Comparison of ENCODE assay signal across 24 cellular contexts in the genomic region with DNA sequence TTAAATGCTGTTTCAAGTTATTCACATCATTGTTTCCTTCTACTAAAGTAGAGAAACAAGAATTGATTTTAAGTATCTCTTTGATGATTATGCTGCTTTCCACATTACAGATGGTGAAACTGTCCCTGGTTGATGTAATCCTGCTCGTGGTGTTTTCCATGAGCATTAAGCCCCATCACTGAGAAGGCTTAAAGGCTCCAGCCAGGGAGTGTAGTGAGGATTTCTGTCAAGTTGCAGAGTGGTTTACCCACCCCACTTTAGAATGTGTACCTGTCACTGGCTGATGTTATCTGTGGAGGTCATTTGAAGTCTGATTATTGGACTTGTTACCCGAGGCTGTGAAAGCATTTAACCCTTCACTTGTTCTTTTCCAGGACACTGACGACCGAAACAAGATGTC. TPM values are rescaled to one million over a fixed set of nuclear protein-coding genes. Genes with fewer than 3 reads are reported as not detected.
A peak's percentile ranks its signal among the peaks of the same experiment; 100 is the strongest.
DNase-seq lines count a peak whose midpoint lies in the region; ATAC-seq and TF ChIP-seq lines count a peak whose summit lies in the region.
"Had no signal": no experiment of that assay in that cellular context is flagged by ENCODE, and none has a peak within 500 bp of the region (broad histone marks: within the 10 kb centered on the region; RNA-seq: fewer than 3 reads in every experiment).

No MANE protein-coding gene starts in this region.

- peaks cover 3% of the 10 kb centered on the region for H3K4me1 Mint-ChIP-seq in stimulated activated naive CD8-positive, alpha-beta T cell treated with anti-CD3 and anti-CD28 coated beads, Interleukin-15, Interleukin-2, amounts not matched to agents 100 ng/mL and 50 ng/mL, for 24 hours (ENCODE audit: low read depth)
- H3K4me1 Mint-ChIP-seq in stimulated activated naive CD8-positive, alpha-beta T cell treated with anti-CD3 and anti-CD28 coated beads, Interleukin-15, amount 100 ng/mL, for 72 hours, result peaks cover 7% of the 10 kb centered on the region
- peaks cover 32% of the 10 kb centered on the region for H3K4me1 Mint-ChIP-seq in endothelial cell (ENCODE audit: unreplicated experiment)
- H3K4me1 Mint-ChIP-seq: stimulated activated naive B cell treated with anti-CD40 and anti-IgM and Interleukin-4, amounts not matched to agents 10 μg/mL and 1 μg/mL and 100 μg/mL, for 72 hours had no signal

- H3K4me3 ChIP-seq in SK-N-MC, result no peak overlapping the region
- H3K4me3 ChIP-seq: esophagus squamous epithelium, gastroesophageal sphincter, lung, PC-9 had no signal

- H3K27me3 Mint-ChIP-seq in stimulated activated naive CD8-positive, alpha-beta T cell treated with anti-CD3 and anti-CD28 coated beads, Interleukin-15, Interleukin-2, amounts not matched to agents 100 ng/mL and 50 ng/mL, for 24 hours, result no peaks in the 10 kb centered on the region
- no peaks in the 10 kb centered on the region for H3K27me3 Mint-ChIP-seq in stimulated activated naive CD8-positive, alpha-beta T cell treated with anti-CD3 and anti-CD28 coated beads, Interleukin-15, amount 100 ng/mL, for 72 hours
- peaks cover 10% of the 10 kb centered on the region for H3K27me3 Mint-ChIP-seq in endothelial cell (ENCODE audit: unreplicated experiment)
- H3K27me3 Mint-ChIP-seq: CD4-positive, alpha-beta T cell; effector memory CD8-positive, alpha-beta T cell; stimulated activated naive B cell treated with anti-CD40 and anti-IgM and Interleukin-4, amounts not matched to agents 10 μg/mL and 1 μg/mL and 100 μg/mL, for 72 hours; T-cell had no signal

- no peak for ATAC-seq in stimulated activated naive CD8-positive, alpha-beta T cell treated with anti-CD3 and anti-CD28 coated beads, Interleukin-15, amount 100 ng/mL, for 72 hours
- no peak for ATAC-seq in HG03354 (IDR thresholded peaks at IDR 0.05; ENCODE audit: poor library complexity, severe bottlenecking, unreplicated experiment)
- no peak for ATAC-seq in GM21737 (IDR thresholded peaks at IDR 0.05; ENCODE audit: unreplicated experiment)
- no peak for ATAC-seq in sciatic nerve
- ATAC-seq: effector memory CD8-positive, alpha-beta T cell; gastroesophageal sphincter; stimulated activated naive B cell treated with anti-CD40 and anti-IgM and Interleukin-4, amounts not matched to agents 10 μg/mL and 1 μg/mL and 100 μg/mL, for 72 hours; T-cell had no signal

- 0 out of 2 replicates have a peak overlapping the region, but pooled peaks have one; percentile 36 for H3K27ac ChIP-seq in SK-N-MC
- H3K27ac ChIP-seq: esophagus squamous epithelium, gastroesophageal sphincter, PC-9 had no signal

- H3K9me3 ChIP-seq in SK-N-MC (ENCODE audit: low read depth, low read length), result no peaks in the 10 kb centered on the region
- H3K9me3 ChIP-seq: esophagus squamous epithelium, gastroesophageal sphincter had no signal

- H3K4me3 Mint-ChIP-seq in stimulated activated naive CD8-positive, alpha-beta T cell treated with anti-CD3 and anti-CD28 coated beads, Interleukin-15, Interleukin-2, amounts not matched to agents 100 ng/mL and 50 ng/mL, for 24 hours, result no peak overlapping the region
- no peak overlapping the region for H3K4me3 Mint-ChIP-seq in stimulated activated naive CD8-positive, alpha-beta T cell treated with anti-CD3 and anti-CD28 coated beads, Interleukin-15, amount 100 ng/mL, for 72 hours
- H3K4me3 Mint-ChIP-seq in endothelial cell (ENCODE audit: unreplicated experiment), result peak overlapping the region; percentile 44
- H3K4me3 Mint-ChIP-seq: CD4-positive, alpha-beta T cell; effector memory CD8-positive, alpha-beta T cell; stimulated activated naive B cell treated with anti-CD40 and anti-IgM and Interleukin-4, amounts not matched to agents 10 μg/mL and 1 μg/mL and 100 μg/mL, for 72 hours; T-cell had no signal

- H3K9ac ChIP-seq in SK-N-MC (ENCODE audit: insufficient read length), result no peak overlapping the region

- intact Hi-C loops in sciatic nerve (cut with DNase I), result no loop called here

- no peaks in the 10 kb centered on the region for H3K9me3 Mint-ChIP-seq in stimulated activated naive CD8-positive, alpha-beta T cell treated with anti-CD3 and anti-CD28 coated beads, Interleukin-15, Interleukin-2, amounts not matched to agents 100 ng/mL and 50 ng/mL, for 24 hours
- no peaks in the 10 kb centered on the region for H3K9me3 Mint-ChIP-seq in stimulated activated naive CD8-positive, alpha-beta T cell treated with anti-CD3 and anti-CD28 coated beads, Interleukin-15, amount 100 ng/mL, for 72 hours
- no peaks in the 10 kb centered on the region for H3K9me3 Mint-ChIP-seq in endothelial cell (ENCODE audit: unreplicated experiment)
- H3K9me3 Mint-ChIP-seq: CD4-positive, alpha-beta T cell; effector memory CD8-positive, alpha-beta T cell; stimulated activated naive B cell treated with anti-CD40 and anti-IgM and Interleukin-4, amounts not matched to agents 10 μg/mL and 1 μg/mL and 100 μg/mL, for 72 hours; T-cell had no signal

- peaks cover 75% of the 10 kb centered on the region for H3K36me3 Mint-ChIP-seq in stimulated activated naive CD8-positive, alpha-beta T cell treated with anti-CD3 and anti-CD28 coated beads, Interleukin-15, Interleukin-2, amounts not matched to agents 100 ng/mL and 50 ng/mL, for 24 hours (ENCODE audit: low read depth)
- H3K36me3 Mint-ChIP-seq in endothelial cell (ENCODE audit: low read depth, unreplicated experiment), result peaks cover 61% of the 10 kb centered on the region

- DNase-seq in stimulated activated naive CD8-positive, alpha-beta T cell treated with anti-CD3 and anti-CD28 coated beads, Interleukin-15, amount 100 ng/mL, for 72 hours, result no peak
- DNase-seq in SK-N-MC (ENCODE audit: low read depth, low spot score), result no peak
- DNase-seq in endothelial cell (ENCODE audit: low spot score), result no peak
- DNase-seq in activated CD4-positive, alpha-beta T cell treated with anti-CD3 and anti-CD28 coated beads, Interleukin-2, amount 50 U/mL, for 4 hours, result no peak
- DNase-seq in sciatic nerve (ENCODE audit: low spot score), result no peak
- DNase-seq: activated CD4-positive, alpha-beta T cell treated with anti-CD3 and anti-CD28 coated beads for 1 hour; CD4-positive, alpha-beta T cell; DND-41; effector memory CD8-positive, alpha-beta T cell; esophagus squamous epithelium; GOT3; kidney; NCI-H1105 treated with DMSO at 0.1 percent for 48 hours; NCI-H2081 treated with DMSO at 0.1 percent for 48 hours; PC-9; SIG-M5; small intestine; stimulated activated naive B cell treated with anti-CD40 and anti-IgM and Interleukin-4, amounts not matched to agents 10 μg/mL and 1 μg/mL and 100 μg/mL, for 72 hours; T-cell had no signal

- no peak for TF ChIP-seq CTCF in endothelial cell (IDR thresholded peaks at IDR 0.05; ENCODE audit: unreplicated experiment)

- peak overlapping the region; percentile 15 for H3K27ac Mint-ChIP-seq in stimulated activated naive CD8-positive, alpha-beta T cell treated with anti-CD3 and anti-CD28 coated beads, Interleukin-15, Interleukin-2, amounts not matched to agents 100 ng/mL and 50 ng/mL, for 24 hours
- peak overlapping the region in 1 of 2 donors; percentile 33 for H3K27ac Mint-ChIP-seq in stimulated activated naive CD8-positive, alpha-beta T cell treated with anti-CD3 and anti-CD28 coated beads, Interleukin-15, amount 100 ng/mL, for 72 hours
- H3K27ac Mint-ChIP-seq in endothelial cell (ENCODE audit: unreplicated experiment), result peak overlapping the region; percentile 57
- H3K27ac Mint-ChIP-seq: CD4-positive, alpha-beta T cell; effector memory CD8-positive, alpha-beta T cell; stimulated activated naive B cell treated with anti-CD40 and anti-IgM and Interleukin-4, amounts not matched to agents 10 μg/mL and 1 μg/mL and 100 μg/mL, for 72 hours had no signal

- H3K36me3 ChIP-seq in SK-N-MC (ENCODE audit: insufficient read depth, low read length), result peaks cover 83% of the 10 kb centered on the region

RNA-seq across cellular contexts. Expression of a gene that starts 12.9 kb away (rescaled TPM):
- total RNA-seq in endothelial cell (ENCODE audit: unreplicated experiment), result 186 TPM
- total RNA-seq in sciatic nerve, result 215 TPM

RNA-seq across cellular contexts. Expression of a gene that starts 20.3 kb away (rescaled TPM):
- not detected for total RNA-seq in endothelial cell (ENCODE audit: unreplicated experiment)
- total RNA-seq in sciatic nerve, result 5.6 TPM
- total RNA-seq: CD4-positive, alpha-beta T cell had no signal

RNA-seq across cellular contexts. Expression of a gene that starts 35.6 kb away (rescaled TPM):
- 50.6 TPM for total RNA-seq in endothelial cell (ENCODE audit: unreplicated experiment)
- total RNA-seq in sciatic nerve, result 52.0 TPM

RNA-seq across cellular contexts. Expression of a gene that starts 44.9 kb away (rescaled TPM):
- total RNA-seq in endothelial cell (ENCODE audit: unreplicated experiment) (11.2 TPM), sciatic nerve (50.5 TPM)

RNA-seq across cellular contexts. Expression of a gene that starts 46.5 kb away (rescaled TPM):
- total RNA-seq in endothelial cell (ENCODE audit: unreplicated experiment) (16.7 TPM), sciatic nerve (22.6 TPM)
